Comparison of ENCODE assay signal across 30 cellular contexts in genomic region chr16:2852003-2852730, GRCh38. TPM values are rescaled to one million over a fixed set of nuclear protein-coding genes. Genes with fewer than 3 reads are reported as not detected.
"Had no signal": no experiment of that assay in that cellular context is flagged by ENCODE, and none has a peak within 500 bp of the region (broad histone marks: within the 10 kb centered on the region; RNA-seq: fewer than 3 reads in every experiment).

No MANE protein-coding gene starts in this region.

- H3K36me3 Mint-ChIP-seq: activated naive CD4-positive, alpha-beta T cell treated with anti-CD3 and anti-CD28 coated beads, Interleukin-2, amount 50 U/mL, for 24 hours had no signal

- H3K9me3 ChIP-seq: body of pancreas, testis, uterus had no signal

- H3K4me1 Mint-ChIP-seq: stimulated activated naive B cell treated with anti-CD40 and anti-IgM and Interleukin-4, amounts not matched to agents 10 μg/mL and 1 μg/mL and 100 μg/mL, for 72 hours had no signal

- H3K27ac ChIP-seq: body of pancreas, cardiac muscle cell, esophagus muscularis mucosa, testis, uterus, VCaP had no signal

- H3K36me3 ChIP-seq: cardiac muscle cell, esophagus muscularis mucosa, uterus had no signal

- DNase-seq: activated CD4-positive, alpha-beta T cell treated with anti-CD3 and anti-CD28 coated beads, Interleukin-2, amount 10 ng/mL, durations not matched to agents 7 days and 5 days; activated gamma-delta T cell treated with Interleukin-2 at 50 U/mL for 16 hours; activated T-cell treated with anti-CD3 and anti-CD28 coated beads, Interleukin-2, amount 50 U/mL, for 1 hour; anterior cingulate cortex; body of pancreas; dermis blood vessel endothelial cell; effector CD8-positive, alpha-beta T cell; glutamatergic neuron; hippocampal formation; left ventricle myocardium superior; naive B cell; nucleus accumbens; small intestine; stimulated activated CD4-positive, alpha-beta T cell treated with anti-CD3 and anti-CD28 coated beads, Interleukin-15, amount 100 ng/mL, for 24 hours; stimulated activated naive B cell treated with anti-CD40 and anti-IgM and Interleukin-4, amounts not matched to agents 10 μg/mL and 1 μg/mL and 100 μg/mL, for 72 hours; testis; trophoblast cell; uterus had no signal

- H3K4me3 ChIP-seq: body of pancreas, cardiac muscle cell, esophagus muscularis mucosa, uterus had no signal

- H3K27me3 Mint-ChIP-seq: activated naive CD4-positive, alpha-beta T cell treated with anti-CD3 and anti-CD28 coated beads, Interleukin-2, amount 50 U/mL, for 24 hours had no signal

- ATAC-seq: activated CD4-positive, CD25-positive, alpha-beta regulatory T cell treated with anti-CD3 and anti-CD28 coated beads, Interleukin-2, amount 50 U/mL, for 24 hours; body of pancreas; left ventricle myocardium superior; sciatic nerve; stimulated activated naive B cell treated with anti-CD40 and anti-IgM and Interleukin-4, amounts not matched to agents 10 μg/mL and 1 μg/mL and 100 μg/mL, for 72 hours had no signal

- H3K27me3 ChIP-seq: body of pancreas, testis had no signal

- H3K4me3 Mint-ChIP-seq: activated CD4-positive, alpha-beta T cell treated with anti-CD3 and anti-CD28 coated beads, Interleukin-2, amount 10 ng/mL, durations not matched to agents 7 days and 5 days; activated naive CD4-positive, alpha-beta T cell treated with anti-CD3 and anti-CD28 coated beads, Interleukin-2, amount 50 U/mL, for 24 hours; memory B cell; naive B cell; stimulated activated naive B cell treated with anti-CD40 and anti-IgM and Interleukin-4, amounts not matched to agents 10 μg/mL and 1 μg/mL and 100 μg/mL, for 72 hours; T-helper 2 cell treated with Interferon-gamma antibody and Interleukin-4, amounts not matched to agents 5 μg/mL and 100 μg/mL, for 36 hours had no signal

- H3K4me1 ChIP-seq: testis, uterus had no signal

- H3K27ac Mint-ChIP-seq: activated CD4-positive, alpha-beta T cell treated with anti-CD3 and anti-CD28 coated beads, Interleukin-2, amount 10 ng/mL, durations not matched to agents 7 days and 5 days; activated naive CD4-positive, alpha-beta T cell treated with anti-CD3 and anti-CD28 coated beads, Interleukin-2, amount 50 U/mL, for 24 hours; memory B cell; naive B cell; stimulated activated naive B cell treated with anti-CD40 and anti-IgM and Interleukin-4, amounts not matched to agents 10 μg/mL and 1 μg/mL and 100 μg/mL, for 72 hours; T-helper 2 cell treated with Interferon-gamma antibody and Interleukin-4, amounts not matched to agents 5 μg/mL and 100 μg/mL, for 36 hours had no signal

RNA-seq across cellular contexts. Expression of gene PRSS22, which starts 5.8 kb away (rescaled TPM):
- total RNA-seq: activated CD4-positive, alpha-beta T cell treated with anti-CD3 and anti-CD28 coated beads, Interleukin-2, amount 10 ng/mL, durations not matched to agents 7 days and 5 days; cardiac muscle cell; dermis blood vessel endothelial cell; endothelial cell of umbilical vein; esophagus muscularis mucosa; frontal cortex; left ventricle myocardium superior; testis had no signal
- polyA plus RNA-seq: cardiac muscle cell, endothelial cell of umbilical vein, neural cell had no signal

RNA-seq across cellular contexts. Expression of gene ZG16B, which starts 22.1 kb away (rescaled TPM):
- total RNA-seq: body of pancreas, cardiac muscle cell, endothelial cell of umbilical vein, esophagus muscularis mucosa, frontal cortex, sciatic nerve had no signal
- polyA plus RNA-seq: cardiac muscle cell, neural cell had no signal

RNA-seq across cellular contexts. Expression of gene PRSS21, which starts 35.1 kb away (rescaled TPM):
- total RNA-seq: cardiac muscle cell, endothelial cell of umbilical vein, esophagus muscularis mucosa, frontal cortex, left ventricle myocardium superior, uterus had no signal
- polyA plus RNA-seq: cardiac muscle cell, neural cell had no signal

RNA-seq across cellular contexts. Expression of gene PRSS41, which starts 53.9 kb away (rescaled TPM):
- total RNA-seq: activated CD4-positive, alpha-beta T cell treated with anti-CD3 and anti-CD28 coated beads, Interleukin-2, amount 10 ng/mL, durations not matched to agents 7 days and 5 days; body of pancreas; cardiac muscle cell; dermis blood vessel endothelial cell; endothelial cell of umbilical vein; esophagus muscularis mucosa; frontal cortex; left ventricle myocardium superior; renal cortical epithelial cell; sciatic nerve; uterus had no signal
- polyA plus RNA-seq: cardiac muscle cell, endothelial cell of umbilical vein, neural cell, small intestine had no signal
